15 cellular contexts compared by ENCODE assay signal in the genomic region with DNA sequence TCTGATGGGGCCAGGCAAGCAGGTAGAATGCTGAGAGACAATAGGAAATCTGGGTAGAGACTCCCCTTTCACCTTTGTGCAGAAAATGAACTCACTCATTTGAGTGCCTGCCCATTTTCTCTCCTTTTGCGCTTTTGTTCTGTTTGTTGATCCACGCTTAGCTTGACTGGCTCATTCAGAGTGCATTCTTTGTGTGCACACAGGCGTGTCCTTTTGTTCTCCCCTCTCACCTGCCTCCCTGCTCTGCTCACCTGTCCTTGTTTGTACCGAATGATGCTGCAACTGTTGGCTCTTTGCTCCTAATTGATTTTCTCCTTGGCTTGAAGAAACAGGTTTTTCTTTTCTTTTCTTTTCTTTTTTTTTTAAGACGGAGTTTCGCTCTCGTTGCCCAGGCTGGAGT. TPM values are rescaled to one million over a fixed set of nuclear protein-coding genes. Genes with fewer than 3 reads are reported as not detected.
A peak's percentile ranks its signal among the peaks of the same experiment; 100 is the strongest.
DNase-seq lines count a peak whose midpoint lies in the region; ATAC-seq and TF ChIP-seq lines count a peak whose summit lies in the region.
"Had no signal": no experiment of that assay in that cellular context is flagged by ENCODE, and none has a peak within 500 bp of the region (broad histone marks: within the 10 kb centered on the region; RNA-seq: fewer than 3 reads in every experiment).

No MANE protein-coding gene starts in this region.

- DNase-seq in DMS53 (lab: John Stamatoyannopoulos, UW) (peak; percentile 99), NCI-H146 (lab: John Stamatoyannopoulos, UW) (peak; percentile 99), NCI-H526 (lab: John Stamatoyannopoulos, UW) (peak; percentile 39 to 75), mesenchymal stem cell (no peak), psoas muscle (no peak)
- DNase-seq: activated effector memory CD4-positive, alpha-beta T cell treated with anti-CD3 and anti-CD28 coated beads, Interleukin-2, amount 50 U/mL, for 16 hours; Calu3; foreskin melanocyte; GM23248; naive thymus-derived CD4-positive, alpha-beta T cell; NCI-H524 treated with DMSO at 0.1 percent for 48 hours; stimulated activated CD4-positive, alpha-beta T cell treated with anti-CD3 and anti-CD28 coated beads, Interleukin-15, amount 100 ng/mL, for 24 hours had no signal

- peak overlapping the region; percentile 36 for H2AK5ac ChIP-seq in mesenchymal stem cell (ENCODE audit: low read length, severe bottlenecking)

- H3K36me3 ChIP-seq in mesenchymal stem cell (ENCODE audit: control insufficient read depth in 1 of 2, insufficient read depth in 2 of 2, low read depth in 1 of 2, low read length in 2 of 2) (peaks cover 45 to 50% of the 10 kb centered on the region in 2 experiments), psoas muscle (ENCODE audit: insufficient read depth in 1 of 2, low read depth in 1 of 2) (peaks cover 0 to 39% of the 10 kb centered on the region in 2 donors)

- ATAC-seq in GM21619 (IDR thresholded peaks at IDR 0.05; ENCODE audit: unreplicated experiment) = no peak
- no peak for ATAC-seq in psoas muscle
- no peak for ATAC-seq in GM18520 (IDR thresholded peaks at IDR 0.05; ENCODE audit: unreplicated experiment)
- no peak for ATAC-seq in GM21360 (IDR thresholded peaks at IDR 0.05; ENCODE audit: unreplicated experiment)
- ATAC-seq: naive thymus-derived CD4-positive, alpha-beta T cell had no signal

- H3K4me1 ChIP-seq in mesenchymal stem cell (ENCODE audit: control insufficient read depth, insufficient read depth, low read depth, low read length) = peaks cover 52% of the 10 kb centered on the region
- peaks cover 77% of the 10 kb centered on the region for H3K4me1 ChIP-seq in psoas muscle

- H3K4me3 ChIP-seq in mesenchymal stem cell (ENCODE audit: insufficient read depth in 1 of 2, low read depth in 1 of 2, low read length in 2 of 2) = no peak overlapping the region
- H3K4me3 ChIP-seq in psoas muscle = no peak overlapping the region
- H3K4me3 ChIP-seq: GM23248 had no signal

- no peak for TF ChIP-seq CTCF in psoas muscle (IDR thresholded peaks at IDR 0.05)

- H3K27ac ChIP-seq in mesenchymal stem cell (ENCODE audit: low read length, poor library complexity, severe bottlenecking) = no peak overlapping the region
- H3K27ac ChIP-seq in psoas muscle = no peak overlapping the region
- H3K27ac ChIP-seq: GM23248 had no signal

- H4K91ac ChIP-seq in mesenchymal stem cell (ENCODE audit: low read length) = no peak overlapping the region

- H4K8ac ChIP-seq in mesenchymal stem cell (ENCODE audit: low read length) = no peak overlapping the region

- H2BK5ac ChIP-seq in mesenchymal stem cell (ENCODE audit: low read depth, low read length, poor library complexity, severe bottlenecking) = no peak overlapping the region

- H3K18ac ChIP-seq in mesenchymal stem cell (ENCODE audit: low read depth in 1 of 2, low read length in 2 of 2) = no peak overlapping the region

- 97% methylated on average over 7 of the region's 7 CpGs for WGBS in mesenchymal stem cell
- 92 to 94% (median 93%) methylated on average over 7 of the region's 7 CpGs for WGBS in psoas muscle, 3 donors

- no peak overlapping the region for H2BK120ac ChIP-seq in mesenchymal stem cell (ENCODE audit: low read depth, low read length)

- H3K14ac ChIP-seq in mesenchymal stem cell (ENCODE audit: low read length in 2 of 2) = no peak overlapping the region

- intact Hi-C loops in psoas muscle (cut with DNase I) = no loop called here

- no peak overlapping the region for H2AFZ ChIP-seq in mesenchymal stem cell (ENCODE audit: low read depth, low read length)
- H2AFZ ChIP-seq: GM23248 had no signal

- H3K79me1 ChIP-seq in mesenchymal stem cell (replicated peaks; ENCODE audit: low read length, poor library complexity, severe bottlenecking) = peaks cover 11% of the 10 kb centered on the region

- no peak overlapping the region for H2BK12ac ChIP-seq in mesenchymal stem cell (ENCODE audit: low read length in 2 of 2)

- H3K23ac ChIP-seq in mesenchymal stem cell (ENCODE audit: low read length in 2 of 2) = no peak overlapping the region

- H3K27me3 ChIP-seq in mesenchymal stem cell (ENCODE audit: control insufficient read depth in 1 of 2, insufficient read depth in 1 of 2, low read length in 2 of 2) = no peaks in the 10 kb centered on the region
- no peaks in the 10 kb centered on the region for H3K27me3 ChIP-seq in psoas muscle (ENCODE audit: insufficient read depth in 3 of 3, low read length in 2 of 3)

- no peak overlapping the region for H3K4ac ChIP-seq in mesenchymal stem cell (ENCODE audit: low read depth in 1 of 2, low read length in 2 of 2)

- H2BK15ac ChIP-seq in mesenchymal stem cell (ENCODE audit: low read depth, poor library complexity, severe bottlenecking) = no peak overlapping the region

- H3K9ac ChIP-seq in mesenchymal stem cell (ENCODE audit: low read length) = no peak overlapping the region
- H3K9ac ChIP-seq: GM23248 had no signal

- no peak overlapping the region for H3K4me2 ChIP-seq in mesenchymal stem cell (ENCODE audit: low read length, poor library complexity, severe bottlenecking)

- H3K9me3 ChIP-seq in mesenchymal stem cell (ENCODE audit: control insufficient read depth, low read length) = no peaks in the 10 kb centered on the region
- H3K9me3 ChIP-seq in psoas muscle = no peaks in the 10 kb centered on the region

RNA-seq across cellular contexts. Expression of gene PGS1, which starts 15.8 kb away (rescaled TPM):
- polyA plus RNA-seq in mesenchymal stem cell (2013, experiment 1 of 2) = 21.8 TPM
- 22.1 TPM for polyA plus RNA-seq in mesenchymal stem cell (2013, experiment 2 of 2)
- total RNA-seq in psoas muscle = 10 to 100 TPM; 15.0 to 24.2 (median 20.3) TPM
- polyA plus RNA-seq in psoas muscle = 10 to 100 TPM; 10.2 to 16.3 (median 15.5) TPM

RNA-seq across cellular contexts. Expression of gene SOCS3, which starts 34.3 kb away (rescaled TPM):
- 64.5 TPM for polyA plus RNA-seq in mesenchymal stem cell (2013, experiment 1 of 2)
- 62.3 TPM for polyA plus RNA-seq in mesenchymal stem cell (2013, experiment 2 of 2)
- total RNA-seq in psoas muscle = 10 to 100 TPM in 3 of 4 donors, 1 to 10 TPM in 1; 8.5 to 43.5 (median 23.6) TPM
- 10 to 100 TPM in 1 of 3 donors, 1 to 10 TPM in 2; 5.3 to 24.4 (median 7.5) TPM for polyA plus RNA-seq in psoas muscle

Comparison
In these comparisons a context has a peak if more than half of its experiments do, and no peak if none do; other contexts are left out.
1. DNase-seq: peak in DMS53 (single experiment), NCI-H146 (single experiment) and NCI-H526 (2 of 2); none in mesenchymal stem cell (single experiment) and psoas muscle (0 of 2).